ENCODE assay signal across 8 cellular contexts in the genomic region with DNA sequence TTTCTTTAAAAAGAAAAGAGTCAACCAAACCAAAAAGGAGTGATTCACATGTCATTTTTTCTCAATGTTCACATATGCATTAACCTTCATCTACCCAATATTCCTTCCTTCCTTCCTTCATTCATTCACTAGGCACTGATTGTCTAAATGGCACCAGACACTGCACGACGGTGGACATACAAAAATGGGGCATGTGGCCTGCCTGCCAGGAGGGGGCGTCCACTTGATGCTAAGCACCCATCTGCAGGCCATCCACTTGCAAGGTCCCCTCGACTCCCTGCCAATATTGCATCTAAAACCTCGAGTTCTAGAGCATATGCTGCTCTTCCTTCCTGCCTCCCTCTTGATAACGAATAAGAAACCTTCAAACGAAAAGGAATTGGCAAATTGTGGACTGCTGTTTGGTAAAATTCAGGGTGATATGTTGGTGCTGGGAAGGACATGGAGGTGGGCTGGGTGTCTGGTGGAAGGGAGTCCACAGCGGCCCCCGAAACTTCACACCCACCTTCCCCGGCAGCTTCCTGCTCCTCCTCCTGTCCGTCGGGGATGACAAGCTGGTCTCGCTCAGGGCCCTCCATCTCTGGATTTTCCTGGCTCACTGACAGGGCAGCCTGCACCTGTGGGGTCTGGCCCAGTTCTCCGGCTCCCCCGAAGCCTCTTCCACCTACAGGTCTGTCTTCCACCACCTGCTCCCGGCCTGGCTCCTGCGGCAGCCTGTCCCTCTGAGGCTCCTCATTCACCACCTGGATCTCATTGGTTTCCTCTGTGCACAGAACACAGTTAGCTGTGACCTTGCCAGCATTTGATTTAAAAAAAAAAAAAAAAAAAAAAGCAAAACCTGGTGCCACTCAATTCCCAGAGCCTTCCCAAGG.
DNase-seq lines count a peak whose midpoint lies in the region; ATAC-seq and TF ChIP-seq lines count a peak whose summit lies in the region.

No MANE protein-coding gene starts in this region.

- TF ChIP-seq CTCF in kidney epithelial cell (IDR thresholded peaks at IDR 0.05; ENCODE audit: insufficient read depth, low read length, poor library complexity, severe bottlenecking): peak; percentile 65
- no peak for TF ChIP-seq CTCF in lower leg skin (IDR thresholded peaks at IDR 0.05)
- no peak for TF ChIP-seq CTCF in testis (IDR thresholded peaks at IDR 0.05)

- no peak overlapping the region for H3K27ac ChIP-seq in testis

- WGBS in lower leg skin, 2 donors: 80 to 81% methylated on average over 17 of the region's 17 CpGs
- WGBS in testis, 2 donors: 80 to 86% methylated on average over 17 of the region's 17 CpGs

- intact Hi-C loops in lower leg skin (cut with DNase I; ENCODE audit: low total_unique reads): no loop called here
- intact Hi-C loops in testis (cut with DNase I; ENCODE audit: low total_unique reads): no loop called here

- TF ChIP-seq POLR2A in lower leg skin (IDR thresholded peaks at IDR 0.05): no peak
- TF ChIP-seq POLR2A in testis (IDR thresholded peaks at IDR 0.05): no peak

- no peaks in the 10 kb centered on the region for H3K36me3 ChIP-seq in kidney epithelial cell (ENCODE audit: control insufficient read depth, insufficient read depth, low read length)
- no peaks in the 10 kb centered on the region for H3K36me3 ChIP-seq in testis (ENCODE audit: low read depth, missing control alignments)

- no peaks in the 10 kb centered on the region for H3K9me3 ChIP-seq in testis

- DNase-seq in SHP77 (lab: John Stamatoyannopoulos, UW) (peak; percentile 19 to 23), SHP77 treated with DMSO at 0.1 percent for 48 hours (lab: John Stamatoyannopoulos, UW) (no peak), LoVo (ENCODE audit: low spot score) (peak; percentile 40), SW 1271 (lab: John Stamatoyannopoulos, UW) (peak; percentile 11 to 20), kidney epithelial cell (ENCODE audit: low read depth) (no peak), lower leg skin (ENCODE audit: low spot score in 2 of 2) (no peak), testis (no peak)

- no peaks in the 10 kb centered on the region for H3K4me1 ChIP-seq in testis

- H3K27me3 ChIP-seq in kidney epithelial cell (ENCODE audit: control insufficient read depth, insufficient read depth, low read length): no peaks in the 10 kb centered on the region
- H3K27me3 ChIP-seq in testis: no peaks in the 10 kb centered on the region

- no peak for ATAC-seq in GM19467 (IDR thresholded peaks at IDR 0.05; ENCODE audit: unreplicated experiment)

- H3K4me3 ChIP-seq in kidney epithelial cell (ENCODE audit: low read depth, low read length): no peak overlapping the region
- H3K4me3 ChIP-seq in lower leg skin (ENCODE audit: low read depth, poor library complexity, severe bottlenecking): no peak overlapping the region
- H3K4me3 ChIP-seq in testis: no peak overlapping the region

Comparison
In these comparisons a context has a peak if more than half of its experiments do, and no peak if none do; other contexts are left out.
1. DNase-seq: peak in SHP77 (2 of 2), LoVo (single experiment) and SW 1271 (2 of 2); none in SHP77 treated with DMSO at 0.1 percent for 48 hours (single experiment), kidney epithelial cell (single experiment), lower leg skin (0 of 2) and testis (single experiment).